In genomic region chr2:218708086-218708485, GRCh38 we compare ENCODE assay signal across 19 cellular contexts.
DNase-seq lines count a peak whose midpoint lies in the region; ATAC-seq and TF ChIP-seq lines count a peak whose summit lies in the region.
"Had no signal": no experiment of that assay in that cellular context is flagged by ENCODE, and none has a peak within 500 bp of the region (broad histone marks: within the 10 kb centered on the region; RNA-seq: fewer than 3 reads in every experiment).

No MANE protein-coding gene starts in this region.

- TF ChIP-seq CTCF in GM12865 (IDR thresholded peaks at IDR 0.05; ENCODE audit: insufficient read depth, low read depth, low read length, missing control alignments): no peak

- H3K4me3 ChIP-seq in GM12865 (ENCODE audit: low read depth, low read length): no peak overlapping the region
- H3K4me3 ChIP-seq: GM23248, smooth muscle cell, thoracic aorta had no signal

- ATAC-seq in HG02610 (IDR thresholded peaks at IDR 0.05; ENCODE audit: unreplicated experiment) (peak; percentile 34), HG03432 (IDR thresholded peaks at IDR 0.05; ENCODE audit: unreplicated experiment) (peak; percentile 36), GM18909 (IDR thresholded peaks at IDR 0.05; ENCODE audit: poor library complexity, unreplicated experiment) (no peak)
- ATAC-seq: foreskin keratinocyte, Panc1 had no signal

- DNase-seq in GM12865 (ENCODE audit: low read depth): peak; percentile 89
- peak; percentile 22 for DNase-seq in GM19238 (ENCODE audit: insufficient read length, low spot score)
- no peak for DNase-seq in NCI-H2081 (lab: John Stamatoyannopoulos, UW)
- DNase-seq in EL: no peak
- no peak for DNase-seq in medulla oblongata (ENCODE audit: extremely low spot score)
- DNase-seq: activated CD4-positive, alpha-beta T cell treated with anti-CD3 and anti-CD28 coated beads, Interleukin-2, amount 50 U/mL, for 1 hour; activated naive CD8-positive, alpha-beta T cell treated with anti-CD3 and anti-CD28 coated beads, Interleukin-2, amount 10 ng/mL, durations not matched to agents 7 days and 5 days; brain microvascular endothelial cell; cortex of kidney; DND-41; foreskin keratinocyte; GM23248; NCI-H1092 had no signal

Comparison
In these comparisons a context has a peak if more than half of its experiments do, and no peak if none do; other contexts are left out.
1. DNase-seq: peak in GM12865 (single experiment) and GM19238 (single experiment); none in NCI-H2081 (0 of 2), EL (single experiment) and medulla oblongata (single experiment).